23 cellular contexts compared by ENCODE assay signal in the genomic region with DNA sequence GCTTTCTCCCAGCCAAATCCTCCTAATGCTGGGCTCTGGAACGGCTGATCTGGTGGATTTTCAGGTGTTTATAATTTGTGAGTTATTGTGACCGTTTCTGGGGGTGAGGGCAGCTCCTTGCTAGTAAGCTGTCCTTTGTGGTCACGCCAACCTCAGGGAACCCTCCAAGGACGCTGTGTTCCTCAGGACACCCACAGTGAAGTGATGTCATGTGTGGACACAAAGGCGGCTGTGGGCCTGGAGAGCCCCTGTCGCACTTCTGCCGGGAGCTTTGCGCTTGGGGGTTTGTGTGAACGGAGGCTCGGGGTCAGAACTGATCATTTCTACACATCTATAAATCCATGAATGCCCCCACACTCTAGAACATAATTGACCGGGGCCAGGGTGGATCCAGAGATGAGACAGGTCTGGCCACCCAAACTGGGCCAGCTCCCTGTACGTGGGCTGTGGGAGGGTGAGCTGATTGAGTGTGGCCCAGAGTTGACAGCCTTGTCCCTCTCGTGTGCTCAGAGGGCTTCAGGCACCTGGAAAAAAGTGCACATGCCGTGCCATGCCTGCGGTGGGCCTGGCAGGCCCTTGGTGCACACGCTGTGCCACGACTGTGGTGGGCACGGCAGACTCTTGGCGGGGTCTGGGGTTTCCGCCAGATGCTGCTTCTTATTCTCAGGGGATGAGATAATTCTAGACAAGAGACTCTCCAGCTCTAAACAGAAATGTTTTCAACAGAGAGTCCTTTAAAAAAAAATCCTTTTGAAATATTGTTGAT.
DNase-seq lines count a peak whose midpoint lies in the region; ATAC-seq and TF ChIP-seq lines count a peak whose summit lies in the region.
"Had no signal": no experiment of that assay in that cellular context is flagged by ENCODE, and none has a peak within 500 bp of the region (broad histone marks: within the 10 kb centered on the region; RNA-seq: fewer than 3 reads in every experiment).

No MANE protein-coding gene starts in this region.

- no peaks in the 10 kb centered on the region for H3K36me3 ChIP-seq in heart right ventricle
- H3K36me3 ChIP-seq in psoas muscle (ENCODE audit: insufficient read depth in 1 of 2, low read depth in 1 of 2): no peaks in the 10 kb centered on the region
- no peaks in the 10 kb centered on the region for H3K36me3 ChIP-seq in vagina
- H3K36me3 ChIP-seq: BE2C had no signal

- 86% methylated on average over 20 of the region's 20 CpGs for WGBS in heart right ventricle, 2 donors
- 61 to 77% (median 68%) methylated on average over 20 of the region's 20 CpGs for WGBS in psoas muscle, 3 donors

- H3K9me3 ChIP-seq in heart right ventricle (no peaks in the 10 kb centered on the region), psoas muscle (no peaks in the 10 kb centered on the region), vagina (no peaks in the 10 kb centered on the region)
- H3K9me3 ChIP-seq: BE2C, body of pancreas had no signal

- TF ChIP-seq POLR2A in vagina (IDR thresholded peaks at IDR 0.05): no peak

- DNase-seq in cardiac septum (ENCODE audit: low spot score) (peak; percentile 71), left ventricle myocardium superior (no peak), heart right ventricle (no peak), psoas muscle (peak in 1 of 2 donors; percentile 48), vagina (ENCODE audit: extremely low spot score in 2 of 2) (no peak), SKM-1 (lab: John Stamatoyannopoulos, UW; ENCODE audit: unreplicated experiment) (no peak)
- DNase-seq: activated CD4-positive, alpha-beta T cell treated with anti-CD3 and anti-CD28 coated beads, Interleukin-2, amount 50 U/mL, for 1 hour; activated naive CD8-positive, alpha-beta T cell treated with anti-CD3 and anti-CD28 coated beads, Interleukin-2, amount 10 ng/mL, durations not matched to agents 7 days and 5 days; BE2C; cortex of kidney; naive thymus-derived CD8-positive, alpha-beta T cell; NCI-H146; NCI-H2171 treated with DMSO at 0.1 percent for 48 hours; NCI-H526 treated with DMSO at 0.1 percent for 48 hours; SIG-M5; stimulated activated CD4-positive, alpha-beta T cell treated with anti-CD3 and anti-CD28 coated beads, Interleukin-2, amount 100 ng/mL, for 48 hours; stimulated activated naive CD8-positive, alpha-beta T cell treated with anti-CD3 and anti-CD28 coated beads, Interleukin-15, amount 100 ng/mL, for 72 hours; T-helper 1 cell had no signal

- no peaks in the 10 kb centered on the region for H3K27me3 ChIP-seq in heart right ventricle
- no peaks in the 10 kb centered on the region for H3K27me3 ChIP-seq in psoas muscle (ENCODE audit: insufficient read depth in 3 of 3, low read length in 2 of 3)
- no peaks in the 10 kb centered on the region for H3K27me3 ChIP-seq in vagina
- H3K27me3 ChIP-seq: BE2C, body of pancreas had no signal

- intact Hi-C loops in cardiac septum (cut with DNase I) (loop anchor here (5.0 kb wide), 2 partner anchors 83 to 128 kb away; a partner anchor contains a TSS), left ventricle myocardium superior (cut with micrococcal nuclease) (no loop called here), heart right ventricle (cut with DNase I) (loop anchor here in 1 of 10 donors (10.0 kb wide), 1 partner anchor 130 kb away; a partner anchor contains a TSS), psoas muscle (cut with DNase I) (no loop called here), vagina (cut with DNase I) (no loop called here)

- ATAC-seq in left ventricle myocardium superior (no peak), heart right ventricle (peak in 2 of 8 donors; percentile 7), psoas muscle (no peak), GM19328 (IDR thresholded peaks at IDR 0.05; ENCODE audit: unreplicated experiment) (no peak), HG03469 (IDR thresholded peaks at IDR 0.05; ENCODE audit: unreplicated experiment) (no peak)
- ATAC-seq: activated T-helper 17 cell treated with anti-CD3 and anti-CD28 coated beads, Interleukin-2, amount 50 U/mL, for 72 hours; naive thymus-derived CD8-positive, alpha-beta T cell; stimulated activated naive CD8-positive, alpha-beta T cell treated with anti-CD3 and anti-CD28 coated beads, Interleukin-15, amount 100 ng/mL, for 72 hours had no signal

- H3K27ac ChIP-seq in heart right ventricle (peak overlapping the region; percentile 17 to 85 (median 75)), psoas muscle (peak overlapping the region; percentile 64), vagina (peak overlapping the region; percentile 70)
- H3K27ac ChIP-seq: body of pancreas had no signal

- no peak for TF ChIP-seq CTCF in heart right ventricle (IDR thresholded peaks at IDR 0.05)
- TF ChIP-seq CTCF in psoas muscle (IDR thresholded peaks at IDR 0.05): no peak
- TF ChIP-seq CTCF in vagina (IDR thresholded peaks at IDR 0.05): no peak

- H3K4me1 ChIP-seq in heart right ventricle (peaks cover 0 to 47% (median 31%) of the 10 kb centered on the region in 9 donors), psoas muscle (peaks cover 24% of the 10 kb centered on the region), vagina (peaks cover 53% of the 10 kb centered on the region)
- H3K4me1 ChIP-seq: BE2C had no signal

- H3K4me3 ChIP-seq in heart right ventricle (no peak overlapping the region), psoas muscle (no peak overlapping the region), vagina (no peak overlapping the region)
- H3K4me3 ChIP-seq: body of pancreas, smooth muscle cell had no signal
